Comparison of ENCODE assay signal across 8 cellular contexts in genomic region chr12:122871851-122872785, GRCh38. TPM values are rescaled to one million over a fixed set of nuclear protein-coding genes. Genes with fewer than 3 reads are reported as not detected.
DNase-seq lines count a peak whose midpoint lies in the region; ATAC-seq and TF ChIP-seq lines count a peak whose summit lies in the region.

No MANE protein-coding gene starts in this region.

- intact Hi-C loops in right lobe of liver (cut with DNase I) = no loop called here

- no peak for TF ChIP-seq POLR2A in right lobe of liver (IDR thresholded peaks at IDR 0.05)

- peaks cover 0 to 65% (median 34%) of the 10 kb centered on the region in 4 donors for H3K4me1 ChIP-seq in right lobe of liver

- H3K4me3 ChIP-seq in right lobe of liver = peak overlapping the region in 2 of 3 donors; percentile 15

- H3K27me3 ChIP-seq in right lobe of liver = no peaks in the 10 kb centered on the region

- ATAC-seq in right lobe of liver (peak; percentile 8 to 57 (median 25)), GM19328 (IDR thresholded peaks at IDR 0.05; ENCODE audit: unreplicated experiment) (no peak), GM21423 (IDR thresholded peaks at IDR 0.05; ENCODE audit: unreplicated experiment) (no peak)

- CTCF ChIA-PET in GM10248 (lab: Yijun Ruan, JAX) = interaction anchor here (1.0 to 6.9 kb wide), 9 partner anchors 8 to 557 kb away, joined by 3 to 62 read pairs (median 6); no protein-coding TSS in a partner anchor

- POLR2A ChIA-PET in GM10248 (lab: Yijun Ruan, JAX) = interaction anchor here (0.6 kb wide), 1 partner anchor 12 kb away, joined by 3 read pairs; no protein-coding TSS in a partner anchor

- DNase-seq in GM10248 (ENCODE audit: extremely low spot score) = peak; percentile 64
- DNase-seq in NCI-H1048 (lab: John Stamatoyannopoulos, UW) = peak; percentile 24
- peak; percentile 72 for DNase-seq in UCSD-AML1 (lab: John Stamatoyannopoulos, UW; ENCODE audit: unreplicated experiment)
- DNase-seq in dermis blood vessel endothelial cell = peak; percentile 88
- peak in 1 of 3 donors; percentile 69 for DNase-seq in right lobe of liver
- DNase-seq in stimulated activated CD4-positive, alpha-beta T cell treated with anti-CD3 and anti-CD28 coated beads, TNF-alpha, amount 100 ng/mL, for 24 hours (ENCODE audit: low read depth in 3 of 3) = peak in 2 of 3 experiments; percentile 43 to 67

- H3K36me3 ChIP-seq in right lobe of liver = peaks cover 0 to 6% (median 0%) of the 10 kb centered on the region in 4 donors

- H3K9me3 ChIP-seq in right lobe of liver = no peaks in the 10 kb centered on the region

- H3K27ac ChIP-seq in right lobe of liver = peak overlapping the region; percentile 62 to 87 (median 83)

- TF ChIP-seq CTCF in GM10248 (IDR thresholded peaks at IDR 0.05; ENCODE audit: control extremely low read depth, extremely low read depth, low read depth, missing control alignments) = no peak
- no peak for TF ChIP-seq CTCF in right lobe of liver (IDR thresholded peaks at IDR 0.05)

- WGBS in right lobe of liver (ENCODE audit: insufficient coverage, low coverage, low lambda C conversion rate, missing lambda C conversion rate) = 33% methylated on average over 19 of the region's 23 CpGs

RNA-seq across cellular contexts. Expression of gene VPS37B, which starts 23.8 kb away (rescaled TPM):
- total RNA-seq in dermis blood vessel endothelial cell = 19.6 and 21.2 TPM in 2 replicates
- total RNA-seq in right lobe of liver = 1 to 10 TPM; 5.2 to 6.7 (median 6.0) TPM

RNA-seq across cellular contexts. Expression of gene HIP1R, which starts 36.9 kb away (rescaled TPM):
- total RNA-seq in dermis blood vessel endothelial cell (132 and 200 TPM in 2 replicates), right lobe of liver (10 to 100 TPM; 23.6 to 37.2 (median 27.8) TPM)

Comparison
In these comparisons a context has a peak if more than half of its experiments do, and no peak if none do; other contexts are left out.
1. ATAC-seq: peak in right lobe of liver (4 of 4); none in GM19328 (single experiment) and GM21423 (single experiment).